15 cellular contexts compared by ENCODE assay signal in genomic region chr19:33219261-33219812, GRCh38. TPM values are rescaled to one million over a fixed set of nuclear protein-coding genes. Genes with fewer than 3 reads are reported as not detected.
A peak's percentile ranks its signal among the peaks of the same experiment; 100 is the strongest.
DNase-seq lines count a peak whose midpoint lies in the region; ATAC-seq, FAIRE-seq and TF ChIP-seq lines count a peak whose summit lies in the region.
"Had no signal": no experiment of that assay in that cellular context is flagged by ENCODE, and none has a peak within 500 bp of the region (broad histone marks: within the 10 kb centered on the region; RNA-seq: fewer than 3 reads in every experiment).

No MANE protein-coding gene starts in this region.

- H2AFZ ChIP-seq in HepG2 (ENCODE audit: low read length) = no peak overlapping the region
- no peak overlapping the region for H2AFZ ChIP-seq in OCI-LY1 (ENCODE audit: low read length)

- H3K4me1 ChIP-seq in HepG2 (ENCODE audit: insufficient read depth, low read length) (peaks cover 44% of the 10 kb centered on the region), right lobe of liver (no peaks in the 10 kb centered on the region), OCI-LY1 (ENCODE audit: insufficient read depth, low read length, severe bottlenecking) (no peaks in the 10 kb centered on the region), upper lobe of left lung (no peaks in the 10 kb centered on the region), vagina (no peaks in the 10 kb centered on the region)
- H3K4me1 ChIP-seq: esophagus squamous epithelium had no signal

- H3K36me3 ChIP-seq in HepG2 (replicated peaks in 1 of 2; ENCODE audit: control insufficient read depth in 1 of 2, insufficient read depth in 2 of 2, low read length in 2 of 2) (no peaks in the 10 kb centered on the region), right lobe of liver (no peaks in the 10 kb centered on the region), OCI-LY1 (ENCODE audit: insufficient read depth, low read length) (no peaks in the 10 kb centered on the region), upper lobe of left lung (no peaks in the 10 kb centered on the region), vagina (no peaks in the 10 kb centered on the region)
- H3K36me3 ChIP-seq: BLaER1 treated with 17β-estradiol and CSF1 and Interleukin-3, amounts not matched to agents 10 nM and 100 nM; esophagus squamous epithelium had no signal

- no peaks in the 10 kb centered on the region for H3F3A ChIP-seq in OCI-LY1 (ENCODE audit: insufficient read depth, low read length)

- WGBS in HepG2 (ENCODE audit: low lambda C conversion rate) = no CpG with 5 or more reads among the region's 12 CpGs
- WGBS in right lobe of liver (ENCODE audit: insufficient coverage, low coverage, low lambda C conversion rate, missing lambda C conversion rate) = 81% methylated on average over 9 of the region's 12 CpGs
- WGBS in upper lobe of left lung, 2 donors = 56 to 78% methylated on average over 9 to 12 of the region's 12 CpGs

- H3K9ac ChIP-seq in HepG2 (ENCODE audit: insufficient read depth, low read depth, low read length) (no peak overlapping the region), OCI-LY1 (ENCODE audit: low read length) (no peak overlapping the region)
- H3K9ac ChIP-seq: BLaER1 treated with 17β-estradiol and CSF1 and Interleukin-3, amounts not matched to agents 10 nM and 100 nM had no signal

- CTCF ChIA-PET in HepG2 (lab: Yijun Ruan, JAX; ENCODE audit: low intra/inter-chr PET ratio, low total read pairs) = no interaction called here

- H3K79me2 ChIP-seq in HepG2 (ENCODE audit: insufficient read depth, low read length) (no peaks in the 10 kb centered on the region), OCI-LY1 (ENCODE audit: insufficient read depth, low read length) (no peaks in the 10 kb centered on the region)

- peak; percentile 82 for TF ChIP-seq CTCF in HepG2 (CRISPR knock-in tag; IDR thresholded peaks at IDR 0.05)
- no peak for TF ChIP-seq CTCF in right lobe of liver (IDR thresholded peaks at IDR 0.05)
- TF ChIP-seq CTCF in OCI-LY1 (IDR thresholded peaks at IDR 0.05; ENCODE audit: low read length) = peak; percentile 21; the same call in 1 of the 2 replicates
- TF ChIP-seq CTCF in upper lobe of left lung (IDR thresholded peaks at IDR 0.05) = no peak
- no peak for TF ChIP-seq CTCF in vagina (IDR thresholded peaks at IDR 0.05)

- DNase-seq in HepG2 (ENCODE audit: low spot score) (no peak), right lobe of liver (no peak), epidermal melanocyte (ENCODE audit: insufficient read length, low spot score) (peak; percentile 88), urothelium cell line (ENCODE audit: low spot score) (peak; percentile 88), germinal center (ENCODE audit: low spot score) (no peak), upper lobe of left lung (no peak), vagina (ENCODE audit: extremely low spot score in 2 of 2) (no peak)
- DNase-seq: activated T-cell treated with anti-CD3 and anti-CD28 coated beads, Interleukin-2, amount 50 U/mL, for 24 hours; esophagus squamous epithelium; NCI-H1417 treated with DMSO at 0.1 percent for 48 hours; stimulated activated CD4-positive, alpha-beta T cell treated with anti-CD3 and anti-CD28 coated beads, Interleukin-1b, Interleukin-23, amount 100 ng/mL, for 48 hours had no signal

- no peak overlapping the region for H3K4me3 ChIP-seq in HepG2 (replicated peaks in 1 of 3; ENCODE audit: insufficient read depth in 1 of 3, low read depth in 2 of 3, low read length in 3 of 3)
- H3K4me3 ChIP-seq in right lobe of liver = no peak overlapping the region
- no peak overlapping the region for H3K4me3 ChIP-seq in OCI-LY1 (ENCODE audit: low read depth, low read length, poor library complexity, severe bottlenecking)
- no peak overlapping the region for H3K4me3 ChIP-seq in upper lobe of left lung
- no peak overlapping the region for H3K4me3 ChIP-seq in vagina
- H3K4me3 ChIP-seq: BLaER1 treated with 17β-estradiol and CSF1 and Interleukin-3, amounts not matched to agents 10 nM and 100 nM; esophagus squamous epithelium had no signal

- in situ Hi-C loops in HepG2 (cut with HindIII; ENCODE audit: extremely low pct_ligation_motif_present, low pct_unique_long_range_greater_than_20kb) = no loop called here

- FAIRE-seq in HepG2 (lab: Jason Lieb, UNC) (no peak), urothelium cell line (lab: Jason Lieb, UNC) (peak; percentile 83)
- FAIRE-seq: GM19239 had no signal

- H3K27me3 ChIP-seq in HepG2 (ENCODE audit: control insufficient read depth in 1 of 2, insufficient read depth in 2 of 2, low read length in 2 of 2) (peaks cover 10 to 27% of the 10 kb centered on the region in 2 experiments), right lobe of liver (no peaks in the 10 kb centered on the region), OCI-LY1 (ENCODE audit: insufficient read depth, low read length) (0 out of 2 replicates have a peak, but pooled peaks cover 4% of the 10 kb centered on the region), upper lobe of left lung (peaks cover 0 to 2% (median 0%) of the 10 kb centered on the region in 4 donors), vagina (peaks cover 2% of the 10 kb centered on the region)
- H3K27me3 ChIP-seq: BLaER1 treated with 17β-estradiol and CSF1 and Interleukin-3, amounts not matched to agents 10 nM and 100 nM had no signal

- BruUV-seq in HepG2 (replicated peaks; lab: Mats Ljungman, UMichigan) = no TSS peak

- H3K27ac ChIP-seq in HepG2 (ENCODE audit: extremely low read length, insufficient read depth, low read length) (no peak overlapping the region), right lobe of liver (no peak overlapping the region), OCI-LY1 (ENCODE audit: low read depth, low read length, poor library complexity, severe bottlenecking) (no peak overlapping the region), upper lobe of left lung (no peak overlapping the region), vagina (no peak overlapping the region)
- H3K27ac ChIP-seq: BLaER1 treated with 17β-estradiol and CSF1 and Interleukin-3, amounts not matched to agents 10 nM and 100 nM; esophagus squamous epithelium; HL-60 had no signal

- H3K4me2 ChIP-seq in HepG2 (ENCODE audit: low read depth, low read length) (peak overlapping the region; percentile 23; the same call in 1 of the 2 replicates), OCI-LY1 (ENCODE audit: low read length) (no peak overlapping the region)
- H3K4me2 ChIP-seq: BLaER1 treated with 17β-estradiol and CSF1 and Interleukin-3, amounts not matched to agents 10 nM and 100 nM had no signal

- POLR2A ChIA-PET in HepG2 (lab: Yijun Ruan, JAX) = no interaction called here

- TF ChIP-seq POLR2A in HepG2 (IDR thresholded peaks at IDR 0.05; ENCODE audit: insufficient read depth in 1 of 2, low read depth in 2 of 2, low read length in 2 of 2) = no peak
- TF ChIP-seq POLR2A in right lobe of liver (IDR thresholded peaks at IDR 0.05) = no peak
- TF ChIP-seq POLR2A in upper lobe of left lung (IDR thresholded peaks at IDR 0.05) = no peak
- no peak for TF ChIP-seq POLR2A in vagina (IDR thresholded peaks at IDR 0.05)

- no peaks in the 10 kb centered on the region for H3K9me2 ChIP-seq in OCI-LY1 (ENCODE audit: low read depth, low read length)

- no peak for TF ChIP-seq EP300 in HepG2 (IDR thresholded peaks at IDR 0.05; ENCODE audit: low read depth in 2 of 2, low read length in 2 of 2)
- no peak for TF ChIP-seq EP300 in HepG2 (CRISPR knock-in tag; IDR thresholded peaks at IDR 0.05; ENCODE audit: borderline replicate concordance)
- TF ChIP-seq EP300 in upper lobe of left lung (IDR thresholded peaks at IDR 0.05) = no peak

- H4K20me1 ChIP-seq in HepG2 (ENCODE audit: insufficient read depth, low read length) (no peaks in the 10 kb centered on the region), OCI-LY1 (ENCODE audit: insufficient read depth, low read length) (no peaks in the 10 kb centered on the region)
- H4K20me1 ChIP-seq: BLaER1 treated with 17β-estradiol and CSF1 and Interleukin-3, amounts not matched to agents 10 nM and 100 nM had no signal

- ATAC-seq in HepG2 (peak; percentile 49), right lobe of liver (no peak), upper lobe of left lung (ENCODE audit: low FRiP score in 2 of 2) (no peak)

- TF ChIP-seq RAD21 in HepG2 (CRISPR knock-in tag; IDR thresholded peaks at IDR 0.05) = no peak

- H3K9me3 ChIP-seq in HepG2 (ENCODE audit: low read length) (no peaks in the 10 kb centered on the region), right lobe of liver (no peaks in the 10 kb centered on the region), OCI-LY1 (ENCODE audit: low read length) (no peaks in the 10 kb centered on the region), upper lobe of left lung (no peaks in the 10 kb centered on the region), vagina (no peaks in the 10 kb centered on the region)
- H3K9me3 ChIP-seq: BLaER1 treated with 17β-estradiol and CSF1 and Interleukin-3, amounts not matched to agents 10 nM and 100 nM; esophagus squamous epithelium had no signal

- intact Hi-C loops in HepG2 (cut with micrococcal nuclease; ENCODE audit: unreplicated experiment) = no loop called here
- intact Hi-C loops in right lobe of liver (cut with DNase I) = no loop called here
- intact Hi-C loops in vagina (cut with DNase I) = no loop called here

RNA-seq across cellular contexts. Expression of gene SLC7A10, which starts 6.3 kb away (rescaled TPM):
- total RNA-seq in HepG2 (2016; rRNA removed; fragmentation: Illumina TruSeq; extraction: Trizol) (0.41 and 2.2 TPM in 2 replicates), right lobe of liver (not detected), upper lobe of left lung (1 to 10 TPM in 1 of 6 donors, under 1 TPM in 3, not detected in 2; 0.29 to 2.1 (median 0.47) TPM), vagina (5.4 TPM)
- total RNA-seq in HepG2 (2016; cell fraction: cytosol; rRNA removed; fragmentation: Illumina TruSeq; extraction: Trizol; ENCODE audit: low read depth) = 2.6 and 2.7 TPM in 2 replicates
- total RNA-seq in HepG2 (2016; cell fraction: insoluble cytoplasmic fraction; rRNA removed; fragmentation: Illumina TruSeq; extraction: Trizol) = 0.51 and 1.7 TPM in 2 replicates
- total RNA-seq in HepG2 (2016; cell fraction: membrane; rRNA removed; fragmentation: Illumina TruSeq; extraction: Trizol) = 1.5 and 1.7 TPM in 2 replicates
- total RNA-seq in HepG2 (2016; cell fraction: nucleus; rRNA removed; fragmentation: Illumina TruSeq; extraction: Trizol) = 1.7 and 2.4 TPM in 2 replicates
- 1.1 TPM in 2 replicates for polyA plus RNA-seq in HepG2 (2011; rRNA removed)
- 0.85 and 1.0 TPM in 2 replicates for polyA plus RNA-seq in HepG2 (2011; cell fraction: cytosol; rRNA removed)
- polyA plus RNA-seq in HepG2 (2011; cell fraction: nucleus; rRNA removed) = 4.6 and 6.0 TPM in 2 replicates
- 0.63 and 0.66 TPM in 2 replicates for polyA plus RNA-seq in HepG2 (2012)
- polyA plus RNA-seq in HepG2 (2016; cell fraction: cytosol; fragmentation: Illumina TruSeq; extraction: Trizol; ENCODE audit: low read depth) = 2.1 and 2.7 TPM in 2 replicates
- polyA plus RNA-seq in HepG2 (2016; cell fraction: insoluble cytoplasmic fraction; fragmentation: Illumina TruSeq; extraction: Trizol; ENCODE audit: low read depth) = 1.1 and 1.2 TPM in 2 replicates
- polyA plus RNA-seq in HepG2 (2016; cell fraction: membrane; fragmentation: Illumina TruSeq; extraction: Trizol; ENCODE audit: low read depth) = 2.4 and 2.6 TPM in 2 replicates
- polyA plus RNA-seq in HepG2 (2016; cell fraction: nucleus; fragmentation: Illumina TruSeq; extraction: Trizol; ENCODE audit: insufficient read depth, low read depth) = 5.9 and 6.0 TPM in 2 replicates
- polyA minus RNA-seq in HepG2 (2011; rRNA and poly(A)+ RNA removed; ENCODE audit: low replicate concordance) = 1.7 TPM in 1 of 2 replicates, not detected in the other
- polyA minus RNA-seq in HepG2 (2011; cell fraction: cytosol; rRNA and poly(A)+ RNA removed) = 0.35 and 0.40 TPM in 2 replicates
- polyA minus RNA-seq in HepG2 (2011; cell fraction: nucleus; rRNA and poly(A)+ RNA removed) = 0.62 and 0.64 TPM in 2 replicates
- total RNA-seq: esophagus squamous epithelium had no signal

RNA-seq across cellular contexts. Expression of gene LRP3, which starts 25.2 kb away (rescaled TPM):
- total RNA-seq in HepG2 (2016; rRNA removed; fragmentation: Illumina TruSeq; extraction: Trizol) (45.1 and 51.6 TPM in 2 replicates), right lobe of liver (10 to 100 TPM; 25.2 to 40.7 (median 33.7) TPM), upper lobe of left lung (10 to 100 TPM in 4 of 6 donors, 1 to 10 TPM in 2; 8.2 to 29.7 (median 19.0) TPM), vagina (20.6 TPM)
- total RNA-seq in HepG2 (2016; cell fraction: cytosol; rRNA removed; fragmentation: Illumina TruSeq; extraction: Trizol; ENCODE audit: low read depth) = 34.5 and 35.4 TPM in 2 replicates
- total RNA-seq in HepG2 (2016; cell fraction: insoluble cytoplasmic fraction; rRNA removed; fragmentation: Illumina TruSeq; extraction: Trizol) = 39.3 and 56.4 TPM in 2 replicates
- 85.6 and 91.5 TPM in 2 replicates for total RNA-seq in HepG2 (2016; cell fraction: membrane; rRNA removed; fragmentation: Illumina TruSeq; extraction: Trizol)
- 24.3 and 30.9 TPM in 2 replicates for total RNA-seq in HepG2 (2016; cell fraction: nucleus; rRNA removed; fragmentation: Illumina TruSeq; extraction: Trizol)
- polyA plus RNA-seq in HepG2 (2011; rRNA removed) = 17.6 and 30.3 TPM in 2 replicates
- polyA plus RNA-seq in HepG2 (2011; cell fraction: cytosol; rRNA removed) = 9.6 and 22.4 TPM in 2 replicates
- 49.0 and 59.4 TPM in 2 replicates for polyA plus RNA-seq in HepG2 (2011; cell fraction: nucleus; rRNA removed)
- polyA plus RNA-seq in HepG2 (2012) = 12.5 and 18.3 TPM in 2 replicates
- 46.7 and 50.1 TPM in 2 replicates for polyA plus RNA-seq in HepG2 (2016; cell fraction: cytosol; fragmentation: Illumina TruSeq; extraction: Trizol; ENCODE audit: low read depth)
- polyA plus RNA-seq in HepG2 (2016; cell fraction: insoluble cytoplasmic fraction; fragmentation: Illumina TruSeq; extraction: Trizol; ENCODE audit: low read depth) = 41.6 and 54.2 TPM in 2 replicates
- 92.1 and 104 TPM in 2 replicates for polyA plus RNA-seq in HepG2 (2016; cell fraction: membrane; fragmentation: Illumina TruSeq; extraction: Trizol; ENCODE audit: low read depth)
- 70.1 and 70.6 TPM in 2 replicates for polyA plus RNA-seq in HepG2 (2016; cell fraction: nucleus; fragmentation: Illumina TruSeq; extraction: Trizol; ENCODE audit: insufficient read depth, low read depth)
- polyA minus RNA-seq in HepG2 (2011; rRNA and poly(A)+ RNA removed; ENCODE audit: low replicate concordance) = 11.9 and 50.0 TPM in 2 replicates
- polyA minus RNA-seq in HepG2 (2011; cell fraction: cytosol; rRNA and poly(A)+ RNA removed) = 9.7 and 13.5 TPM in 2 replicates
- 10.3 TPM in 2 replicates for polyA minus RNA-seq in HepG2 (2011; cell fraction: nucleus; rRNA and poly(A)+ RNA removed)

Comparison
In these comparisons a context has a peak if more than half of its experiments do, and no peak if none do; other contexts are left out.
1. CTCF ChIP-seq: peak in HepG2 (single experiment) and OCI-LY1 (single experiment); none in right lobe of liver (0 of 4), upper lobe of left lung (0 of 6) and vagina (0 of 3).
2. DNase-seq: peak in epidermal melanocyte (single experiment) and urothelium cell line (single experiment); none in HepG2 (single experiment), right lobe of liver (0 of 3), germinal center (single experiment), upper lobe of left lung (0 of 2) and vagina (0 of 2).